In genomic region chr11:62805991-62806441, GRCh38 we compare ENCODE assay signal across 8 cellular contexts. TPM values are rescaled to one million over a fixed set of nuclear protein-coding genes. Genes with fewer than 3 reads are reported as not detected.
DNase-seq lines count a peak whose midpoint lies in the region; ATAC-seq, FAIRE-seq and TF ChIP-seq lines count a peak whose summit lies in the region.

No MANE protein-coding gene starts in this region.

- peaks cover 12% of the 10 kb centered on the region for H3K79me1 ChIP-seq in mesenchymal stem cell (replicated peaks; ENCODE audit: low read length, poor library complexity, severe bottlenecking)

- intact Hi-C loops in Panc1 (cut with micrococcal nuclease; ENCODE audit: unreplicated experiment) = no loop called here

- peak overlapping the region; percentile 94 to 98 for H3K4me3 ChIP-seq in Panc1 (ENCODE audit: low read depth in 2 of 2, low read length in 2 of 2)
- H3K4me3 ChIP-seq in bronchial epithelial cell (ENCODE audit: low read depth, low read length) = peak overlapping the region; percentile 81
- peak overlapping the region in 1 of 2 experiments; percentile 95 for H3K4me3 ChIP-seq in mesenchymal stem cell (ENCODE audit: insufficient read depth in 1 of 2, low read depth in 1 of 2, low read length in 2 of 2)
- peak overlapping the region; percentile 80 for H3K4me3 ChIP-seq in thymus (ENCODE audit: low read length)

- 48% methylated on average over 11 of the region's 11 CpGs for WGBS in mesenchymal stem cell
- WGBS in thymus = 43% methylated on average over 11 of the region's 11 CpGs

- no peak for DNase-seq in Panc1 (ENCODE audit: low read depth, low spot score)
- DNase-seq in bronchial epithelial cell (ENCODE audit: low read depth) = no peak
- peak; percentile 33 for DNase-seq in mesenchymal stem cell
- no peak for DNase-seq in GM19240 (ENCODE audit: insufficient read length, low spot score)
- DNase-seq in DMS79 (lab: John Stamatoyannopoulos, UW) = no peak

- H3K9ac ChIP-seq in mesenchymal stem cell (ENCODE audit: low read length) = peak overlapping the region; percentile 98

- in situ Hi-C loops in Panc1 (cut with HindIII; ENCODE audit: low pct_unique_long_range_greater_than_20kb, low sequenced_read_pairs) = no loop called here

- POLR2A ChIA-PET in Panc1 (lab: Charles Lee) = interaction anchor here (0.8 to 1.1 kb wide), 2 partner anchors 10 to 35 kb away, joined by 3 to 4 read pairs; no protein-coding TSS in a partner anchor

- ATAC-seq in GM21447 (IDR thresholded peaks at IDR 0.05; ENCODE audit: unreplicated experiment) = peak; percentile 3
- peak; percentile 2; the same call in 1 of the 2 replicates for ATAC-seq in Panc1
- no peak for ATAC-seq in HG02678 (IDR thresholded peaks at IDR 0.05; ENCODE audit: unreplicated experiment)

- no peak overlapping the region for H2BK5ac ChIP-seq in mesenchymal stem cell (ENCODE audit: low read depth, low read length, poor library complexity, severe bottlenecking)

- H2BK15ac ChIP-seq in mesenchymal stem cell (ENCODE audit: low read depth, poor library complexity, severe bottlenecking) = no peak overlapping the region

- no peaks in the 10 kb centered on the region for H3K27me3 ChIP-seq in Panc1 (ENCODE audit: control insufficient read depth, insufficient read depth, low read length)
- H3K27me3 ChIP-seq in bronchial epithelial cell (ENCODE audit: control insufficient read depth, insufficient read depth, low read length) = no peaks in the 10 kb centered on the region
- no peaks in the 10 kb centered on the region for H3K27me3 ChIP-seq in mesenchymal stem cell (ENCODE audit: control insufficient read depth in 1 of 2, insufficient read depth in 1 of 2, low read length in 2 of 2)
- no peaks in the 10 kb centered on the region for H3K27me3 ChIP-seq in thymus (ENCODE audit: control insufficient read depth, insufficient read depth)

- no peak overlapping the region for H3K14ac ChIP-seq in mesenchymal stem cell (ENCODE audit: low read length in 2 of 2)

- peaks cover 10% of the 10 kb centered on the region for H3K4me1 ChIP-seq in Panc1 (ENCODE audit: control insufficient read depth, insufficient read depth, low read length)
- peaks cover 16% of the 10 kb centered on the region for H3K4me1 ChIP-seq in mesenchymal stem cell (ENCODE audit: control insufficient read depth, insufficient read depth, low read depth, low read length)
- H3K4me1 ChIP-seq in thymus (ENCODE audit: control insufficient read depth, insufficient read depth, low read length) = peaks cover 8% of the 10 kb centered on the region

- H3K36me3 ChIP-seq in Panc1 (ENCODE audit: control insufficient read depth, insufficient read depth, low read length) (peaks cover 17% of the 10 kb centered on the region), bronchial epithelial cell (ENCODE audit: control insufficient read depth, insufficient read depth, low read length) (peaks cover 24% of the 10 kb centered on the region), mesenchymal stem cell (ENCODE audit: control insufficient read depth in 1 of 2, insufficient read depth in 2 of 2, low read depth in 1 of 2, low read length in 2 of 2) (peaks cover 24 to 26% of the 10 kb centered on the region in 2 experiments), thymus (ENCODE audit: control insufficient read depth, insufficient read depth) (peaks cover 27% of the 10 kb centered on the region)

- FAIRE-seq in bronchial epithelial cell (lab: Jason Lieb, UNC) = no peak

- peak overlapping the region; percentile 92 for H3K4me2 ChIP-seq in mesenchymal stem cell (ENCODE audit: low read length, poor library complexity, severe bottlenecking)

- no peak overlapping the region for H2BK120ac ChIP-seq in mesenchymal stem cell (ENCODE audit: low read depth, low read length)

- H3K9me3 ChIP-seq in Panc1 (ENCODE audit: control insufficient read depth, insufficient read depth, low read depth, low read length) (no peaks in the 10 kb centered on the region), mesenchymal stem cell (ENCODE audit: control insufficient read depth, low read length) (no peaks in the 10 kb centered on the region), thymus (ENCODE audit: control insufficient read depth) (no peaks in the 10 kb centered on the region)

- peak overlapping the region in 1 of 2 experiments; percentile 91 for H3K18ac ChIP-seq in mesenchymal stem cell (ENCODE audit: low read depth in 1 of 2, low read length in 2 of 2)

- CTCF ChIA-PET in Panc1 (lab: Charles Lee) = no interaction called here

- no peak overlapping the region for H2AFZ ChIP-seq in mesenchymal stem cell (ENCODE audit: low read depth, low read length)

- no peak overlapping the region for H4K91ac ChIP-seq in mesenchymal stem cell (ENCODE audit: low read length)

- peak overlapping the region in 1 of 2 experiments; percentile 19 for H3K4ac ChIP-seq in mesenchymal stem cell (ENCODE audit: low read depth in 1 of 2, low read length in 2 of 2)

- H2AK5ac ChIP-seq in mesenchymal stem cell (ENCODE audit: low read length, severe bottlenecking) = peak overlapping the region; percentile 49

- BruUV-seq in Panc1 (replicated peaks; lab: Mats Ljungman, UMichigan) = no TSS peak

- no peak overlapping the region for H4K8ac ChIP-seq in mesenchymal stem cell (ENCODE audit: low read length)

- H3K27ac ChIP-seq in Panc1 (ENCODE audit: low read length) (peak overlapping the region; percentile 93), mesenchymal stem cell (ENCODE audit: low read length, poor library complexity, severe bottlenecking) (no peak overlapping the region), thymus (ENCODE audit: low read depth) (peak overlapping the region; percentile 84)

- H3K23ac ChIP-seq in mesenchymal stem cell (ENCODE audit: low read length in 2 of 2) = no peak overlapping the region

- no peak for TF ChIP-seq CTCF in Panc1 (IDR thresholded peaks at IDR 0.05)
- TF ChIP-seq CTCF in bronchial epithelial cell (IDR thresholded peaks at IDR 0.05; ENCODE audit: insufficient read depth, low read length, severe bottlenecking) = no peak

- H2BK12ac ChIP-seq in mesenchymal stem cell (ENCODE audit: low read length in 2 of 2) = peak overlapping the region in 1 of 2 experiments; percentile 71

RNA-seq across cellular contexts. Expression of gene NXF1, which starts 0.8 kb away (rescaled TPM):
- total RNA-seq in Panc1 (2021; ENCODE audit: unreplicated experiment) (56.7 TPM), bronchial epithelial cell (13.4 and 15.3 TPM in 2 replicates)
- polyA plus RNA-seq in Panc1 (2012; ENCODE audit: insufficient read length) = 44.9 TPM
- polyA plus RNA-seq in mesenchymal stem cell (2013, experiment 1 of 2) = 46.1 TPM
- polyA plus RNA-seq in mesenchymal stem cell (2013, experiment 2 of 2) = 41.5 TPM
- polyA plus RNA-seq in thymus = 186 TPM

RNA-seq across cellular contexts. Expression of gene TMEM223, which starts 14.2 kb away (rescaled TPM):
- total RNA-seq in Panc1 (2021; ENCODE audit: unreplicated experiment) = 20.1 TPM
- 25.2 TPM for polyA plus RNA-seq in Panc1 (2012; ENCODE audit: insufficient read length)
- total RNA-seq in bronchial epithelial cell = 18.6 and 19.5 TPM in 2 replicates
- 35.0 TPM for polyA plus RNA-seq in mesenchymal stem cell (2013, experiment 1 of 2)
- polyA plus RNA-seq in mesenchymal stem cell (2013, experiment 2 of 2) = 36.0 TPM
- polyA plus RNA-seq in thymus = 18.4 TPM

RNA-seq across cellular contexts. Expression of gene TMEM179B, which starts 18.8 kb away (rescaled TPM):
- total RNA-seq in Panc1 (2021; ENCODE audit: unreplicated experiment) (50.9 TPM), bronchial epithelial cell (19.0 and 30.0 TPM in 2 replicates)
- polyA plus RNA-seq in Panc1 (2012; ENCODE audit: insufficient read length) = 78.9 TPM
- 117 TPM for polyA plus RNA-seq in mesenchymal stem cell (2013, experiment 1 of 2)
- 115 TPM for polyA plus RNA-seq in mesenchymal stem cell (2013, experiment 2 of 2)
- 58.2 TPM for polyA plus RNA-seq in thymus

RNA-seq across cellular contexts. Expression of gene STX5, which starts 25.8 kb away (rescaled TPM):
- total RNA-seq in Panc1 (2021; ENCODE audit: unreplicated experiment) (31.4 TPM), bronchial epithelial cell (31.3 and 36.2 TPM in 2 replicates)
- polyA plus RNA-seq in Panc1 (2012; ENCODE audit: insufficient read length) = 41.2 TPM
- 38.1 TPM for polyA plus RNA-seq in mesenchymal stem cell (2013, experiment 1 of 2)
- 36.9 TPM for polyA plus RNA-seq in mesenchymal stem cell (2013, experiment 2 of 2)
- 31.2 TPM for polyA plus RNA-seq in thymus

RNA-seq across cellular contexts. Expression of gene TEX54, which starts 26.6 kb away (rescaled TPM):
- total RNA-seq in Panc1 (2021; ENCODE audit: unreplicated experiment) = not detected
- polyA plus RNA-seq in Panc1 (2012; ENCODE audit: insufficient read length) = not detected
- not detected in 2 replicates for total RNA-seq in bronchial epithelial cell
- not detected for polyA plus RNA-seq in mesenchymal stem cell (2013, experiment 1 of 2)
- polyA plus RNA-seq in mesenchymal stem cell (2013, experiment 2 of 2) = 0.16 TPM
- polyA plus RNA-seq in thymus = 1.3 TPM
